ENCODE assay signal across 8 cellular contexts in the genomic region with DNA sequence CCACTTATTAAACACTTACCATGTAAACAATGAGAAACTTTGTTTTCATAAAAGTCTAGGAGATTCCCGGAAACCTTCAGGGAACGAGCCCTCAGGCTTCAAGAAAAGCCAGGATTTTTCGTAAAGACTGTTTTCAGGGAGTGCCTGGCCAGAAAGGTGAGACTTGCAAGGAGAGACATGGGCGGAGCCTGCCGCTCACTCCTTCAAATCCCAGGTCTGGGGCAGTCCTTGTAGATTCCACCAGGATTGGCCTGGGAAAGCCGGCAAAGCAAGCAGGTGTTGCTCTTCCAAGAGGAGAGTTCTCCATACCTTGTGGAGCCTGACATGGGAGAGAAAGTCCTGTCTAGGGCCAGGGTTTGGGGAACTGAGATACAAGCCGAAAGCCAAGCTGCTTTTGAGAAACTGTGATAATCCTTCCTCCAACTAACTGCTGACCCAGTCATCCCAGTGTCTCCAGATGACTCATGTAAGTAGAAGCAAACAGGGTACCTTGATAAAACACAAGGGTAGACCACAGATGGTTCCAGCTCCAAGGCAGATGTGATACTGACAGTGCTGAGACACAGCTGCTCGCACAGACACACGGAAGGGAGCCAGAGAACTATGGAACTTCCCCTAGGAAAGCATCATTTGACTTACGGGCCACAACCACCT.
DNase-seq lines count a peak whose midpoint lies in the region; ATAC-seq and TF ChIP-seq lines count a peak whose summit lies in the region.

No MANE protein-coding gene starts in this region.

- peaks cover 51% of the 10 kb centered on the region for H3K4me1 Mint-ChIP-seq in dendritic cell treated with granulocyte-macrophage colony-stimulating factor and Interleukin-4, amounts not matched to agents 40 ng/mL and 50 ng/mL, for 4 days (ENCODE audit: low read depth)
- H3K4me1 Mint-ChIP-seq in type B pancreatic cell (ENCODE audit: unreplicated experiment): peaks cover 9% of the 10 kb centered on the region
- H3K4me1 Mint-ChIP-seq in T-helper 2 cell treated with Interferon-gamma antibody and Interleukin-4, amounts not matched to agents 5 μg/mL and 100 μg/mL, for 36 hours (ENCODE audit: low read depth): no peaks in the 10 kb centered on the region

- ATAC-seq in GM19372 (IDR thresholded peaks at IDR 0.05; ENCODE audit: low read depth, unreplicated experiment) (peak; percentile 63), HG03342 (IDR thresholded peaks at IDR 0.05; ENCODE audit: unreplicated experiment) (peak; percentile 84)

- peaks cover 61% of the 10 kb centered on the region for H3K36me3 Mint-ChIP-seq in dendritic cell treated with granulocyte-macrophage colony-stimulating factor and Interleukin-4, amounts not matched to agents 40 ng/mL and 50 ng/mL, for 4 days (ENCODE audit: low read depth)
- peaks cover 25% of the 10 kb centered on the region for H3K36me3 Mint-ChIP-seq in type B pancreatic cell
- H3K36me3 Mint-ChIP-seq in T-helper 2 cell treated with Interferon-gamma antibody and Interleukin-4, amounts not matched to agents 5 μg/mL and 100 μg/mL, for 36 hours (ENCODE audit: low read depth): no peaks in the 10 kb centered on the region

- H3K27me3 Mint-ChIP-seq in dendritic cell treated with granulocyte-macrophage colony-stimulating factor and Interleukin-4, amounts not matched to agents 40 ng/mL and 50 ng/mL, for 4 days: no peaks in the 10 kb centered on the region
- H3K27me3 Mint-ChIP-seq in type B pancreatic cell: no peaks in the 10 kb centered on the region
- peaks cover 6% of the 10 kb centered on the region for H3K27me3 Mint-ChIP-seq in T-helper 2 cell treated with Interferon-gamma antibody and Interleukin-4, amounts not matched to agents 5 μg/mL and 100 μg/mL, for 36 hours (ENCODE audit: low read depth)

- H3K9me3 Mint-ChIP-seq in dendritic cell treated with granulocyte-macrophage colony-stimulating factor and Interleukin-4, amounts not matched to agents 40 ng/mL and 50 ng/mL, for 4 days: no peaks in the 10 kb centered on the region
- H3K9me3 Mint-ChIP-seq in type B pancreatic cell: no peaks in the 10 kb centered on the region
- H3K9me3 Mint-ChIP-seq in T-helper 2 cell treated with Interferon-gamma antibody and Interleukin-4, amounts not matched to agents 5 μg/mL and 100 μg/mL, for 36 hours: no peaks in the 10 kb centered on the region

- TF ChIP-seq CTCF in type B pancreatic cell (conservative IDR thresholded peaks at IDR 0.05): no peak

- DNase-seq in AG08395 (ENCODE audit: low spot score) (peak; percentile 24), type B pancreatic cell (ENCODE audit: extremely low spot score, unreplicated experiment) (no peak), activated gamma-delta T cell (lab: John Stamatoyannopoulos, UW) (no peak), GM03348 (ENCODE audit: low spot score) (no peak)
- DNase-seq in T-helper 2 cell treated with Interferon-gamma antibody and Interleukin-4, amounts not matched to agents 5 μg/mL and 100 μg/mL, for 36 hours (ENCODE audit: low spot score): no peak

- H3K4me3 Mint-ChIP-seq in dendritic cell treated with granulocyte-macrophage colony-stimulating factor and Interleukin-4, amounts not matched to agents 40 ng/mL and 50 ng/mL, for 4 days: no peak overlapping the region
- no peak overlapping the region for H3K4me3 Mint-ChIP-seq in type B pancreatic cell
- H3K4me3 Mint-ChIP-seq in T-helper 2 cell treated with Interferon-gamma antibody and Interleukin-4, amounts not matched to agents 5 μg/mL and 100 μg/mL, for 36 hours: no peak overlapping the region

- peak overlapping the region; percentile 66 for H3K27ac Mint-ChIP-seq in dendritic cell treated with granulocyte-macrophage colony-stimulating factor and Interleukin-4, amounts not matched to agents 40 ng/mL and 50 ng/mL, for 4 days
- H3K27ac Mint-ChIP-seq in type B pancreatic cell: no peak overlapping the region
- no peak overlapping the region for H3K27ac Mint-ChIP-seq in T-helper 2 cell treated with Interferon-gamma antibody and Interleukin-4, amounts not matched to agents 5 μg/mL and 100 μg/mL, for 36 hours

- intact Hi-C loops in dendritic cell treated with granulocyte-macrophage colony-stimulating factor and Interleukin-4, amounts not matched to agents 40 ng/mL and 50 ng/mL, for 4 days (cut with micrococcal nuclease): loop anchor here (5.0 kb wide), 1 partner anchor 35 kb away; no protein-coding TSS in a partner anchor
